Comparison of ENCODE assay signal across 7 cellular contexts in the genomic region with DNA sequence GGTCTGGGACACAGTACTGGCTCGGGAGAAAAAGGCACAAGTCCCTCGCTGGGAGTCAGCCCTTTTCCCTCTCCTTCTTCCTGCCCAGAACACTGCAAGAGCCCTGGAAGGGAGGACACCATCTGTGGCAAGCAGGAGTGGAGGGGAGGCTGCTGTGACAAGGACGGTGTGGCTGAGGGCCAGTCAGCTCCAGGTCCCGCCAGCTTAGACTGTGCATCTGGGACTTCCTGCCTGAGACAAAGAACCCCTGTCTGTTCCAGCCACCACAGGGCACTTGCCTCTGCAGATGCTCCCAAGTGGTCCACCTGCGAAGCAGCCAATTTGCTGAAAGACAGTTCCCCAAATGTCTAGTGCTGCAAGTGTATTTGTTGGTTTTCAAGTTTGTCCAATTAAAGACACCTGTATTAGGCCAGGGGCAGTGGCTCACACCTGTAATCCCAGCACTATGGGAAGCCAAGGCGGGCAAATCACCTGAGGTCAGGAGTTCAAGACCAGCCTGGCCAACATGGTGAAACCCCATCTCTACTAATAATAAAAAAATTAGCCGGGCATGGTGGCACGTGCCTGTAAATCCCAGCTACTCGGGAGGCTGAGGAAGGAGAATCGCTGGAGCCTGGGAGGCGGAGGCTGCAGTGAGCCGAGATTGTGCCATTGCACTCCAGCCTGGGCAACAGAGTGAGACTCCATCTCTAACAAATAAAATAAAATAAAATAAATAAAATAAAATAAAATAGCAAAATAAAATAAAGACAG. TPM values are rescaled to one million over a fixed set of nuclear protein-coding genes. Genes with fewer than 3 reads are reported as not detected.
DNase-seq lines count a peak whose midpoint lies in the region; ATAC-seq, FAIRE-seq and TF ChIP-seq lines count a peak whose summit lies in the region.
"Not testable (repeated sequence)": the region's sequence is repeated elsewhere in the genome, so short reads cannot be mapped to it uniquely, and the experiment has no call there.

No MANE protein-coding gene starts in this region.

- WGBS in HepG2 (ENCODE audit: low lambda C conversion rate) = 33% methylated on average over 8 of the region's 12 CpGs
- 76 to 89% (median 78%) methylated on average over 10 to 12 of the region's 12 CpGs for WGBS in spleen, 5 donors

- H3K79me2 ChIP-seq in Karpas-422 (ENCODE audit: low read length); HepG2 (ENCODE audit: insufficient read depth, low read length): not testable (repeated sequence)

- TF ChIP-seq RAD21 in HepG2 (CRISPR knock-in tag; IDR thresholded peaks at IDR 0.05) = not testable (repeated sequence)

- FAIRE-seq in HepG2 (lab: Jason Lieb, UNC) = not testable (repeated sequence)

- H3K9me3 Mint-ChIP-seq in brain = not testable (repeated sequence)

- H3K27me3 ChIP-seq in BLaER1 treated with 17β-estradiol and CSF1 and Interleukin-3, amounts not matched to agents 10 nM and 100 nM; Karpas-422 (ENCODE audit: low read length); HepG2 (ENCODE audit: control insufficient read depth in 1 of 2, insufficient read depth in 2 of 2, low read length in 2 of 2); spleen (replicated peaks in 1 of 7): not testable (repeated sequence)

- not testable (repeated sequence) for TF ChIP-seq CTCF in brain (conservative IDR thresholded peaks at IDR 0.05); HepG2 (CRISPR knock-in tag; IDR thresholded peaks at IDR 0.05); spleen (IDR thresholded peaks at IDR 0.05 in 8 of 11, conservative IDR thresholded peaks at IDR 0.05 in 3 of 11)

- H3K4me3 ChIP-seq in BLaER1 treated with 17β-estradiol and CSF1 and Interleukin-3, amounts not matched to agents 10 nM and 100 nM; Karpas-422 (ENCODE audit: low read length); HepG2 (replicated peaks in 1 of 3; ENCODE audit: insufficient read depth in 1 of 3, low read depth in 2 of 3, low read length in 3 of 3); spleen: not testable (repeated sequence)

- H3K9me3 ChIP-seq in BLaER1 treated with 17β-estradiol and CSF1 and Interleukin-3, amounts not matched to agents 10 nM and 100 nM (replicated peaks in 1 of 11); Karpas-422 (ENCODE audit: low read length); HepG2 (ENCODE audit: low read length); spleen: not testable (repeated sequence)

- POLR2A ChIA-PET in HepG2 (lab: Yijun Ruan, JAX) = not testable (repeated sequence)

- H3K4me1 ChIP-seq in BLaER1 treated with 17β-estradiol and CSF1 and Interleukin-3, amounts not matched to agents 10 nM and 100 nM = peaks cover 6 to 52% (median 45%) of the 10 kb centered on the region in 10 experiments
- peaks cover 13% of the 10 kb centered on the region for H3K4me1 ChIP-seq in Karpas-422 (ENCODE audit: low read length)
- H3K4me1 ChIP-seq in HepG2 (ENCODE audit: insufficient read depth, low read length); spleen: not testable (repeated sequence)

- DNase-seq in Karpas-422 (peak; percentile 53), NCI-H69 (lab: John Stamatoyannopoulos, UW) (peak; percentile 31), SK-MEL-5 (ENCODE audit: low read depth, low spot score) (peak; percentile 13), spleen (peak; percentile 58)
- DNase-seq in HepG2 (ENCODE audit: low spot score) = not testable (repeated sequence)

- not testable (repeated sequence) for BruUV-seq in HepG2 (replicated peaks; lab: Mats Ljungman, UMichigan)

- not testable (repeated sequence) for TF ChIP-seq EP300 in HepG2 (IDR thresholded peaks at IDR 0.05; ENCODE audit: low read depth in 2 of 2, low read length in 2 of 2); HepG2 (CRISPR knock-in tag; IDR thresholded peaks at IDR 0.05; ENCODE audit: borderline replicate concordance)

- in situ Hi-C loops in SK-MEL-5 (cut with HindIII; ENCODE audit: low pct_unique_long_range_greater_than_20kb, low sequenced_read_pairs); HepG2 (cut with HindIII; ENCODE audit: extremely low pct_ligation_motif_present, low pct_unique_long_range_greater_than_20kb): not testable (repeated sequence)

- not testable (repeated sequence) for H2AFZ ChIP-seq in Karpas-422 (ENCODE audit: low read length); HepG2 (ENCODE audit: low read length)

- H4K20me1 ChIP-seq in BLaER1 treated with 17β-estradiol and CSF1 and Interleukin-3, amounts not matched to agents 10 nM and 100 nM; Karpas-422 (ENCODE audit: insufficient read depth, low read depth, low read length); HepG2 (ENCODE audit: insufficient read depth, low read length): not testable (repeated sequence)

- not testable (repeated sequence) for H3K36me3 ChIP-seq in BLaER1 treated with 17β-estradiol and CSF1 and Interleukin-3, amounts not matched to agents 10 nM and 100 nM; Karpas-422 (ENCODE audit: insufficient read depth, low read length); HepG2 (replicated peaks in 1 of 2; ENCODE audit: control insufficient read depth in 1 of 2, insufficient read depth in 2 of 2, low read length in 2 of 2); spleen

- H3K9ac ChIP-seq in BLaER1 treated with 17β-estradiol and CSF1 and Interleukin-3, amounts not matched to agents 10 nM and 100 nM = peak overlapping the region in 3 of 11 experiments; percentile 18 to 37 (median 24); a peak in 2 of 22 replicates
- H3K9ac ChIP-seq in Karpas-422 (ENCODE audit: low read length); HepG2 (ENCODE audit: insufficient read depth, low read depth, low read length): not testable (repeated sequence)

- not testable (repeated sequence) for H3K4me3 Mint-ChIP-seq in brain

- not testable (repeated sequence) for H3K4me1 Mint-ChIP-seq in brain

- H3K27me3 Mint-ChIP-seq in brain = not testable (repeated sequence)

- H3K4me2 ChIP-seq in BLaER1 treated with 17β-estradiol and CSF1 and Interleukin-3, amounts not matched to agents 10 nM and 100 nM = peak overlapping the region in 9 of 11 experiments; percentile 37 to 70 (median 58); a peak in 18 of 22 replicates
- H3K4me2 ChIP-seq in Karpas-422 (ENCODE audit: low read depth, low read length, poor library complexity, severe bottlenecking); HepG2 (ENCODE audit: low read depth, low read length): not testable (repeated sequence)

- not testable (repeated sequence) for H3K36me3 Mint-ChIP-seq in brain

- peak; percentile 11; the same call in 1 of the 3 replicates for ATAC-seq in HepG2

- not testable (repeated sequence) for H3K9me2 ChIP-seq in Karpas-422 (replicated peaks; ENCODE audit: insufficient read depth, low read length)

- TF ChIP-seq POLR2A in HepG2 (IDR thresholded peaks at IDR 0.05; ENCODE audit: insufficient read depth in 1 of 2, low read depth in 2 of 2, low read length in 2 of 2); spleen (IDR thresholded peaks at IDR 0.05): not testable (repeated sequence)

- H3K27ac Mint-ChIP-seq in brain = peak overlapping the region in 3 of 5 experiments; percentile 47 to 52 (median 48)

- intact Hi-C loops in HepG2 (cut with micrococcal nuclease; ENCODE audit: unreplicated experiment); spleen (cut with DNase I; ENCODE audit: low total_unique reads): not testable (repeated sequence)

- CTCF ChIA-PET in HepG2 (lab: Yijun Ruan, JAX; ENCODE audit: low intra/inter-chr PET ratio, low total read pairs) = not testable (repeated sequence)

- H3K27ac ChIP-seq in BLaER1 treated with 17β-estradiol and CSF1 and Interleukin-3, amounts not matched to agents 10 nM and 100 nM = peak overlapping the region in 6 of 11 experiments; percentile 32 to 62 (median 44); a peak in 9 of 22 replicates
- H3K27ac ChIP-seq in Karpas-422 (ENCODE audit: low read length); HepG2 (ENCODE audit: extremely low read length, insufficient read depth, low read length); spleen: not testable (repeated sequence)

RNA-seq across cellular contexts. Expression of a gene that starts 41.6 kb away (rescaled TPM):
- total RNA-seq in Karpas-422 (2014; rRNA removed; shearing (Covaris generic); ENCODE audit: low replicate concordance) = 0.29 and 0.75 TPM in 2 replicates
- total RNA-seq in SK-MEL-5 (2014; rRNA removed; shearing (Covaris generic)) = 1.3 and 2.0 TPM in 2 replicates
- polyA plus RNA-seq in SK-MEL-5 (2015; cell fraction: cytosol; rRNA removed) = 7.4 and 8.4 TPM in 2 replicates
- 30.4 and 34.9 TPM in 2 replicates for polyA plus RNA-seq in SK-MEL-5 (2015; cell fraction: nucleus; rRNA removed)
- 0.97 TPM for polyA plus RNA-seq in brain (ENCODE audit: insufficient read depth, low read depth, low replicate concordance)
- 0.09 TPM in 1 of 2 replicates, not detected in the other for total RNA-seq in HepG2 (2016; rRNA removed; fragmentation: Illumina TruSeq; extraction: Trizol)
- not detected in 2 replicates for total RNA-seq in HepG2 (2016; cell fraction: cytosol; rRNA removed; fragmentation: Illumina TruSeq; extraction: Trizol; ENCODE audit: low read depth)
- 0.15 TPM in 1 of 2 replicates, not detected in the other for total RNA-seq in HepG2 (2016; cell fraction: insoluble cytoplasmic fraction; rRNA removed; fragmentation: Illumina TruSeq; extraction: Trizol)
- 0.07 and 0.12 TPM in 2 replicates for total RNA-seq in HepG2 (2016; cell fraction: membrane; rRNA removed; fragmentation: Illumina TruSeq; extraction: Trizol)
- 0.19 and 0.28 TPM in 2 replicates for total RNA-seq in HepG2 (2016; cell fraction: nucleus; rRNA removed; fragmentation: Illumina TruSeq; extraction: Trizol)
- polyA plus RNA-seq in HepG2 (2011; rRNA removed) = 0.12 and 0.16 TPM in 2 replicates
- 0.15 and 0.19 TPM in 2 replicates for polyA plus RNA-seq in HepG2 (2011; cell fraction: cytosol; rRNA removed)
- polyA plus RNA-seq in HepG2 (2011; cell fraction: nucleus; rRNA removed) = 1.6 and 1.8 TPM in 2 replicates
- polyA plus RNA-seq in HepG2 (2012) = 0.17 TPM in 1 of 2 replicates, not detected in the other
- 0.09 TPM in 1 of 2 replicates, not detected in the other for polyA plus RNA-seq in HepG2 (2016; cell fraction: cytosol; fragmentation: Illumina TruSeq; extraction: Trizol; ENCODE audit: low read depth)
- 0.05 and 0.12 TPM in 2 replicates for polyA plus RNA-seq in HepG2 (2016; cell fraction: insoluble cytoplasmic fraction; fragmentation: Illumina TruSeq; extraction: Trizol; ENCODE audit: low read depth)
- not detected in 2 replicates for polyA plus RNA-seq in HepG2 (2016; cell fraction: membrane; fragmentation: Illumina TruSeq; extraction: Trizol; ENCODE audit: low read depth)
- 0.16 and 0.21 TPM in 2 replicates for polyA plus RNA-seq in HepG2 (2016; cell fraction: nucleus; fragmentation: Illumina TruSeq; extraction: Trizol; ENCODE audit: insufficient read depth, low read depth)
- polyA minus RNA-seq in HepG2 (2011; rRNA and poly(A)+ RNA removed; ENCODE audit: low replicate concordance) = 0.32 and 0.68 TPM in 2 replicates
- 0.18 and 0.20 TPM in 2 replicates for polyA minus RNA-seq in HepG2 (2011; cell fraction: cytosol; rRNA and poly(A)+ RNA removed)
- 0.13 and 0.75 TPM in 2 replicates for polyA minus RNA-seq in HepG2 (2011; cell fraction: nucleus; rRNA and poly(A)+ RNA removed)
- 10 to 100 TPM in 1 of 7 donors, 1 to 10 TPM in 6; 3.4 to 15.0 (median 8.3) TPM for total RNA-seq in spleen
- polyA plus RNA-seq in spleen = 1 to 10 TPM in 2 of 3 donors, under 1 TPM in 1; 0.47 to 8.4 (median 2.2) TPM
